In the genomic region with DNA sequence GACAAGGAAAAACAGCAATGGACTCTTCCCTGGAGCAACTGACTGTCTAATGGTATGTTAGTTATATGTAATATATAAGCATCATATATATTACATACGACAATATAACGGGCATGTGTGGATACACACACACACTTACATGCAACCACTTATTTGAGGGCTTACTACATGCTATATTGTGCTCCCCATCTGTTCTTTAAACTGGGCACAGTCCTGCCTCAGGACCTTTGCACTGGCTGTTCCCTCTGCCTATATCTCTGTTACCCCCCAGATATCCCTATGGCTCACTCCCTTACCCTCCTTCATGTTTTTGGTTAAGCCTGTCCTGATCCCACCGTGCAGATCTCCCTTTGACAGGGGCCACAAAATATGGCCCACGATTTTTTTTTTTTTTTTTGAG, we compare ENCODE assay signal across 31 cellular contexts.
"Had no signal": no experiment of that assay in that cellular context is flagged by ENCODE, and none has a peak within 500 bp of the region (broad histone marks: within the 10 kb centered on the region; RNA-seq: fewer than 3 reads in every experiment).

No MANE protein-coding gene starts in this region.

- H3K36me3 ChIP-seq: breast epithelium, cardiac muscle cell, colonic mucosa had no signal

- H3K9me3 ChIP-seq: ascending aorta, breast epithelium, colonic mucosa, esophagus muscularis mucosa, gastrocnemius medialis, heart left ventricle had no signal

- DNase-seq: activated CD4-positive, alpha-beta memory T cell treated with anti-CD3 and anti-CD28 coated beads, Interleukin-2, amount 10 ng/mL, durations not matched to agents 7 days and 5 days; activated CD4-positive, alpha-beta T cell treated with anti-CD3 and anti-CD28 coated beads for 4 hours; activated CD4-positive, CD25-positive, alpha-beta regulatory T cell; activated CD4-positive, CD25-positive, alpha-beta regulatory T cell treated with anti-CD3 and anti-CD28 coated beads, Interleukin-2, amount 50 U/mL, for 72 hours; activated CD8-positive, alpha-beta memory T cell treated with anti-CD3 and anti-CD28 coated beads, Interleukin-2, amount 50 U/mL, for 48 hours; activated effector memory CD4-positive, alpha-beta T cell treated with Interleukin-2 at 50 U/mL for 16 hours; activated gamma-delta T cell treated with Interleukin-2 at 50 U/mL for 16 hours; activated naive CD4-positive, alpha-beta T cell treated with Interleukin-2 at 50 U/mL for 16 hours; activated T-cell treated with anti-CD3 and anti-CD28 coated beads for 4 hours; activated T-cell treated with anti-CD3 and anti-CD28 coated beads, Interleukin-2, amount 50 U/mL, for 24 hours; activated T-cell treated with anti-CD3 and anti-CD28 coated beads, Interleukin-2, amount 50 U/mL, for 72 hours; central memory CD4-positive, alpha-beta T cell; cerebellar nuclear complex; colonic mucosa; dorsolateral prefrontal cortex; effector memory CD4-positive, alpha-beta T cell; erythroblast; foreskin keratinocyte; gastrocnemius medialis; glutamatergic neuron; heart left ventricle; hypothalamus; SW 1271; T-cell; T-helper 2 cell had no signal

- H3K27ac ChIP-seq: ascending aorta, breast epithelium, cardiac muscle cell, colonic mucosa, dorsolateral prefrontal cortex, esophagus muscularis mucosa, foreskin keratinocyte, gastrocnemius medialis, heart left ventricle had no signal

- H3K27me3 Mint-ChIP-seq: activated CD4-positive, alpha-beta memory T cell treated with anti-CD3 and anti-CD28 coated beads, Interleukin-2, amount 10 ng/mL, durations not matched to agents 7 days and 5 days; activated T-cell treated with anti-CD3 and anti-CD28 coated beads, Interleukin-2, amount 50 U/mL, for 24 hours; brain; T-cell had no signal

- H3K4me3 ChIP-seq: ascending aorta, breast epithelium, cardiac muscle cell, colonic mucosa, dorsolateral prefrontal cortex, esophagus muscularis mucosa, gastrocnemius medialis, heart left ventricle had no signal

- H3K4me3 Mint-ChIP-seq: activated CD4-positive, alpha-beta memory T cell treated with anti-CD3 and anti-CD28 coated beads, Interleukin-2, amount 10 ng/mL, durations not matched to agents 7 days and 5 days; activated T-cell treated with anti-CD3 and anti-CD28 coated beads, Interleukin-2, amount 50 U/mL, for 24 hours; activated T-cell treated with anti-CD3 and anti-CD28 coated beads, Interleukin-2, amount 50 U/mL, for 72 hours; brain; T-cell had no signal

- ATAC-seq: activated naive CD4-positive, alpha-beta T cell treated with anti-CD3 and anti-CD28 coated beads, Interleukin-2, amount 50 U/mL, for 72 hours; activated T-cell treated with anti-CD3 and anti-CD28 coated beads, Interleukin-2, amount 50 U/mL, for 72 hours; foreskin keratinocyte; gastrocnemius medialis; heart left ventricle; T-cell had no signal

- H3K4me1 ChIP-seq: ascending aorta, breast epithelium, colonic mucosa, foreskin keratinocyte had no signal

- H3K9me3 Mint-ChIP-seq: activated CD4-positive, alpha-beta memory T cell treated with anti-CD3 and anti-CD28 coated beads, Interleukin-2, amount 10 ng/mL, durations not matched to agents 7 days and 5 days; activated naive CD4-positive, alpha-beta T cell treated with anti-CD3 and anti-CD28 coated beads, Interleukin-2, amount 50 U/mL, for 72 hours; activated T-cell treated with anti-CD3 and anti-CD28 coated beads, Interleukin-2, amount 50 U/mL, for 24 hours; activated T-cell treated with anti-CD3 and anti-CD28 coated beads, Interleukin-2, amount 50 U/mL, for 72 hours; T-cell had no signal

- H3K27me3 ChIP-seq: ascending aorta, breast epithelium, cardiac muscle cell, colonic mucosa, dorsolateral prefrontal cortex, esophagus muscularis mucosa, foreskin keratinocyte, gastrocnemius medialis, heart left ventricle had no signal

- H3K27ac Mint-ChIP-seq: activated CD4-positive, alpha-beta memory T cell treated with anti-CD3 and anti-CD28 coated beads, Interleukin-2, amount 10 ng/mL, durations not matched to agents 7 days and 5 days; activated naive CD4-positive, alpha-beta T cell treated with anti-CD3 and anti-CD28 coated beads, Interleukin-2, amount 50 U/mL, for 72 hours; activated T-cell treated with anti-CD3 and anti-CD28 coated beads, Interleukin-2, amount 50 U/mL, for 24 hours; activated T-cell treated with anti-CD3 and anti-CD28 coated beads, Interleukin-2, amount 50 U/mL, for 72 hours; brain; T-cell had no signal

- H3K4me1 Mint-ChIP-seq: brain had no signal
